In genomic region chr15:84034831-84035753, GRCh38 we compare ENCODE assay signal across 8 cellular contexts.
DNase-seq lines count a peak whose midpoint lies in the region; ATAC-seq and TF ChIP-seq lines count a peak whose summit lies in the region.

No MANE protein-coding gene starts in this region.

- no peak overlapping the region for H3K23ac ChIP-seq in neuronal stem cell (ENCODE audit: low read depth, low read length, poor library complexity)

- H2AK5ac ChIP-seq in neuronal stem cell (ENCODE audit: low read depth, low read length): no peak overlapping the region

- no peak overlapping the region for H3K4me2 ChIP-seq in neuronal stem cell (ENCODE audit: insufficient read depth, low read length, poor library complexity, severe bottlenecking)

- no peak overlapping the region for H4K8ac ChIP-seq in neuronal stem cell (ENCODE audit: low read depth, low read length)

- H4K91ac ChIP-seq in neuronal stem cell (ENCODE audit: low read depth, low read length, poor library complexity): no peak overlapping the region

- no peak overlapping the region for H2BK12ac ChIP-seq in neuronal stem cell (ENCODE audit: low read length)

- no peaks in the 10 kb centered on the region for H3K27me3 Mint-ChIP-seq in glutamatergic neuron (ENCODE audit: unreplicated experiment)
- H3K27me3 Mint-ChIP-seq in activated CD8-positive, alpha-beta memory T cell treated with anti-CD3 and anti-CD28 coated beads, Interleukin-2, amount 10 ng/mL, durations not matched to agents 7 days and 5 days: peaks cover 6% of the 10 kb centered on the region
- H3K27me3 Mint-ChIP-seq in activated T-cell treated with anti-CD3 and anti-CD28 coated beads, Interleukin-2, amount 50 U/mL, for 4 hours (ENCODE audit: low read depth): peaks cover 16% of the 10 kb centered on the region

- no peaks in the 10 kb centered on the region for H3K4me1 Mint-ChIP-seq in glutamatergic neuron (ENCODE audit: low read depth, unreplicated experiment)
- H3K4me1 Mint-ChIP-seq in activated CD8-positive, alpha-beta memory T cell treated with anti-CD3 and anti-CD28 coated beads, Interleukin-2, amount 10 ng/mL, durations not matched to agents 7 days and 5 days: no peaks in the 10 kb centered on the region
- no peaks in the 10 kb centered on the region for H3K4me1 Mint-ChIP-seq in activated T-cell treated with anti-CD3 and anti-CD28 coated beads, Interleukin-2, amount 50 U/mL, for 4 hours (ENCODE audit: low read depth)

- no peaks in the 10 kb centered on the region for H3K79me1 ChIP-seq in neuronal stem cell (ENCODE audit: low read depth, low read length)

- no peaks in the 10 kb centered on the region for H3K9me3 ChIP-seq in suprapubic skin
- no peaks in the 10 kb centered on the region for H3K9me3 ChIP-seq in neuronal stem cell (replicated peaks in 1 of 2; ENCODE audit: control insufficient read depth in 2 of 2, insufficient read depth in 1 of 2, low read depth in 1 of 2, low read length in 2 of 2)

- no peak overlapping the region for H3K27ac Mint-ChIP-seq in glutamatergic neuron (ENCODE audit: unreplicated experiment)
- no peak overlapping the region for H3K27ac Mint-ChIP-seq in activated CD8-positive, alpha-beta memory T cell treated with anti-CD3 and anti-CD28 coated beads, Interleukin-2, amount 10 ng/mL, durations not matched to agents 7 days and 5 days

- no peak overlapping the region for H3K18ac ChIP-seq in neuronal stem cell (ENCODE audit: low read length)

- no peak overlapping the region for H3K4me3 Mint-ChIP-seq in glutamatergic neuron (ENCODE audit: unreplicated experiment)
- no peak overlapping the region for H3K4me3 Mint-ChIP-seq in activated CD8-positive, alpha-beta memory T cell treated with anti-CD3 and anti-CD28 coated beads, Interleukin-2, amount 10 ng/mL, durations not matched to agents 7 days and 5 days
- no peak overlapping the region for H3K4me3 Mint-ChIP-seq in activated T-cell treated with anti-CD3 and anti-CD28 coated beads, Interleukin-2, amount 50 U/mL, for 4 hours

- H3K9me3 Mint-ChIP-seq in glutamatergic neuron (ENCODE audit: unreplicated experiment): no peaks in the 10 kb centered on the region
- H3K9me3 Mint-ChIP-seq in activated CD8-positive, alpha-beta memory T cell treated with anti-CD3 and anti-CD28 coated beads, Interleukin-2, amount 10 ng/mL, durations not matched to agents 7 days and 5 days (ENCODE audit: low read depth): no peaks in the 10 kb centered on the region
- H3K9me3 Mint-ChIP-seq in activated T-cell treated with anti-CD3 and anti-CD28 coated beads, Interleukin-2, amount 50 U/mL, for 4 hours: no peaks in the 10 kb centered on the region

- no peak overlapping the region for H3K9ac ChIP-seq in neuronal stem cell (ENCODE audit: low read depth, low read length, poor library complexity)

- no peak for TF ChIP-seq EP300 in suprapubic skin (IDR thresholded peaks at IDR 0.05)

- no peak overlapping the region for H2BK15ac ChIP-seq in neuronal stem cell (ENCODE audit: low read length)

- H3K36me3 Mint-ChIP-seq in glutamatergic neuron (ENCODE audit: unreplicated experiment): no peaks in the 10 kb centered on the region
- no peaks in the 10 kb centered on the region for H3K36me3 Mint-ChIP-seq in activated CD8-positive, alpha-beta memory T cell treated with anti-CD3 and anti-CD28 coated beads, Interleukin-2, amount 10 ng/mL, durations not matched to agents 7 days and 5 days
- no peaks in the 10 kb centered on the region for H3K36me3 Mint-ChIP-seq in activated T-cell treated with anti-CD3 and anti-CD28 coated beads, Interleukin-2, amount 50 U/mL, for 4 hours (ENCODE audit: insufficient read depth)

- H3K27me3 ChIP-seq in suprapubic skin (no peaks in the 10 kb centered on the region), neuronal stem cell (ENCODE audit: control insufficient read depth in 3 of 3, insufficient read depth in 3 of 3, low read depth in 1 of 3, low read length in 3 of 3) (no peaks in the 10 kb centered on the region)

- CTCF ChIA-PET in activated CD8-positive, alpha-beta memory T cell treated with anti-CD3 and anti-CD28 coated beads, Interleukin-2, amount 10 ng/mL, durations not matched to agents 7 days and 5 days (lab: Charles Lee): interaction anchor here (0.7 to 1.1 kb wide), 2 partner anchors 15 to 29 kb away, joined by 3 read pairs; no protein-coding TSS in a partner anchor

- ATAC-seq in activated CD8-positive, alpha-beta memory T cell treated with anti-CD3 and anti-CD28 coated beads, Interleukin-2, amount 10 ng/mL, durations not matched to agents 7 days and 5 days: no peak
- ATAC-seq in activated T-cell treated with anti-CD3 and anti-CD28 coated beads, Interleukin-2, amount 50 U/mL, for 4 hours: no peak

- H2BK120ac ChIP-seq in neuronal stem cell (ENCODE audit: low read depth, low read length): no peak overlapping the region

- no peak overlapping the region for H3K27ac ChIP-seq in suprapubic skin
- H3K27ac ChIP-seq in neuronal stem cell (replicated peaks; ENCODE audit: low read length): no peak overlapping the region

- no peak for TF ChIP-seq POLR2A in suprapubic skin (IDR thresholded peaks at IDR 0.05)

- H3K36me3 ChIP-seq in suprapubic skin (no peaks in the 10 kb centered on the region), neuronal stem cell (replicated peaks in 1 of 2; ENCODE audit: control insufficient read depth in 2 of 2, insufficient read depth in 2 of 2, low read length in 2 of 2) (no peaks in the 10 kb centered on the region)

- no peak overlapping the region for H2BK5ac ChIP-seq in neuronal stem cell (ENCODE audit: low read length)

- peak; percentile 70 for TF ChIP-seq CTCF in glutamatergic neuron (IDR thresholded peaks at IDR 0.05; ENCODE audit: partially characterized antibody, unreplicated experiment)
- peak; percentile 15 to 23 for TF ChIP-seq CTCF in suprapubic skin (IDR thresholded peaks at IDR 0.05)

- DNase-seq in Ammon's horn (ENCODE audit: low spot score) (peak; percentile 23), HCEC 1CT (peak; percentile 46), SHP77 treated with DMSO at 0.1 percent for 48 hours (lab: John Stamatoyannopoulos, UW) (peak; percentile 6), glutamatergic neuron (no peak), suprapubic skin (ENCODE audit: low spot score in 2 of 2) (no peak), neuronal stem cell (ENCODE audit: low spot score) (no peak)
- DNase-seq in activated CD8-positive, alpha-beta memory T cell treated with anti-CD3 and anti-CD28 coated beads, Interleukin-2, amount 10 ng/mL, durations not matched to agents 7 days and 5 days: no peak
- no peak for DNase-seq in activated T-cell treated with anti-CD3 and anti-CD28 coated beads, Interleukin-2, amount 50 U/mL, for 4 hours

- no peak overlapping the region for H3K4ac ChIP-seq in neuronal stem cell (ENCODE audit: low read length)

- no peaks in the 10 kb centered on the region for H3K4me1 ChIP-seq in suprapubic skin
- H3K4me1 ChIP-seq in neuronal stem cell (ENCODE audit: control insufficient read depth in 2 of 2, insufficient read depth in 1 of 2, low read depth in 1 of 2, low read length in 2 of 2): peaks cover 0 to 6% of the 10 kb centered on the region in 2 donors

- no peak overlapping the region for H2AFZ ChIP-seq in neuronal stem cell (ENCODE audit: low read length)

- no peak overlapping the region for H3K4me3 ChIP-seq in suprapubic skin
- H3K4me3 ChIP-seq in neuronal stem cell (ENCODE audit: low read length in 2 of 2): no peak overlapping the region

- no peak overlapping the region for H3K14ac ChIP-seq in neuronal stem cell (ENCODE audit: low read length)

- WGBS in suprapubic skin: 20% methylated on average over 3 of the region's 3 CpGs
- no CpG with 5 or more reads among the region's 3 CpGs for WGBS in neuronal stem cell (ENCODE audit: extremely low coverage in 2 of 2, insufficient read length in 2 of 2, insufficient replicate concordance in 1 of 2), 2 donors

Comparison
In these comparisons a context has a peak if more than half of its experiments do, and no peak if none do; other contexts are left out.
1. DNase-seq: peak in Ammon's horn (single experiment), HCEC 1CT (single experiment) and SHP77 treated with DMSO at 0.1 percent for 48 hours (single experiment); none in glutamatergic neuron (single experiment), suprapubic skin (0 of 2), activated CD8-positive, alpha-beta memory T cell treated with anti-CD3 and anti-CD28 coated beads, Interleukin-2, amount 10 ng/mL, durations not matched to agents 7 days and 5 days (single experiment), neuronal stem cell (single experiment) and activated T-cell treated with anti-CD3 and anti-CD28 coated beads, Interleukin-2, amount 50 U/mL, for 4 hours (single experiment).